2 cellular contexts compared by ENCODE assay signal in the genomic region with DNA sequence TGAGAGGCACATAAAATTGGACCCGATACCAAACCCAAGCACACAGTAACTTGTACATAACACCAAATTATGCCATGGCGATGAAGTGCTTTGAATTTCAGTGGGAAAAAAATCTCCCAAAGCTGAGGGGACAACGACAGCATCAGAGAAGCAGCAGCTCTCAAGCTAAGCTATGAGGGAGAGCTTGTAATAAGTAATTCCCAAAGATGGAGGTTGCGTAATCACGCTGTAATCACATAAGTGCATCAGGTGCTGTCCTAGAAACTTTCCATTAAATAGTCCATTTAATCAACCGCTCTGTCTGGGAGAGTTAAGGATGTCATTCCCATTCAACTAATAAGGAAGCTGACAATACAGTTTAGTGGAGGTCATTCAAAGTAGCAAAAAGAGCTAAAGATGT.
TF ChIP-seq lines count a peak whose summit lies in the region.

No MANE protein-coding gene starts in this region.

TF ChIP-seq in IMR-90, 13 proteins besides CTCF, POLR2A, EP300 and RAD21:
- no peak for TF ChIP-seq FOS (IDR thresholded peaks at IDR 0.05; ENCODE audit: low read depth, low read length)
- peak; percentile 92 for TF ChIP-seq CEBPB (IDR thresholded peaks at IDR 0.05; ENCODE audit: low read depth, low read length)
- TF ChIP-seq NFE2L2 (IDR thresholded peaks at IDR 0.05; ENCODE audit: low read depth, low read length) = no peak

TF ChIP-seq in H1, 55 proteins besides CTCF, POLR2A, EP300 and RAD21:
- TF ChIP-seq CBX5 (IDR thresholded peaks at IDR 0.05; ENCODE audit: low read depth, low read length) (no peak), TAF7 (optimal IDR thresholded peaks at IDR 0.05; ENCODE audit: borderline replicate concordance, low read depth, low read length) (no peak), JUND (IDR thresholded peaks at IDR 0.05; ENCODE audit: low read length) (no peak), CEBPB (IDR thresholded peaks at IDR 0.05; ENCODE audit: low read depth, low read length) (peak; percentile 88), SP2 (IDR thresholded peaks at IDR 0.05; ENCODE audit: low read length) (no peak)
- TF ChIP-seq, protein P1, sequence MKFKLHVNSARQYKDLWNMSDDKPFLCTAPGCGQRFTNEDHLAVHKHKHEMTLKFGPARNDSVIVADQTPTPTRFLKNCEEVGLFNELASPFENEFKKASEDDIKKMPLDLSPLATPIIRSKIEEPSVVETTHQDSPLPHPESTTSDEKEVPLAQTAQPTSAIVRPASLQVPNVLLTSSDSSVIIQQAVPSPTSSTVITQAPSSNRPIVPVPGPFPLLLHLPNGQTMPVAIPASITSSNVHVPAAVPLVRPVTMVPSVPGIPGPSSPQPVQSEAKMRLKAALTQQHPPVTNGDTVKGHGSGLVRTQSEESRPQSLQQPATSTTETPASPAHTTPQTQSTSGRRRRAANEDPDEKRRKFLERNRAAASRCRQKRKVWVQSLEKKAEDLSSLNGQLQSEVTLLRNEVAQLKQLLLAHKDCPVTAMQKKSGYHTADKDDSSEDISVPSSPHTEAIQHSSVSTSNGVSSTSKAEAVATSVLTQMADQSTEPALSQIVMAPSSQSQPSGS (IDR thresholded peaks at IDR 0.05; ENCODE audit: low read length) = no peak
